30 cellular contexts compared by ENCODE assay signal in genomic region chr5:133534566-133534965, GRCh38.
"Had no signal": no experiment of that assay in that cellular context is flagged by ENCODE, and none has a peak within 500 bp of the region (broad histone marks: within the 10 kb centered on the region; RNA-seq: fewer than 3 reads in every experiment).

No MANE protein-coding gene starts in this region.

- H3K4me3 ChIP-seq: coronary artery, dorsolateral prefrontal cortex, gastrocnemius medialis, heart left ventricle had no signal

- H3K36me3 ChIP-seq: brain microvascular endothelial cell, gastrocnemius medialis, heart left ventricle had no signal

- H3K9me3 ChIP-seq: gastrocnemius medialis, heart left ventricle had no signal

- H3K36me3 Mint-ChIP-seq: activated naive CD4-positive, alpha-beta T cell treated with anti-CD3 and anti-CD28 coated beads, Interleukin-2, amount 10 ng/mL, durations not matched to agents 7 days and 5 days; activated naive CD8-positive, alpha-beta T cell; WTC11 had no signal

- H3K4me3 Mint-ChIP-seq: activated CD4-positive, alpha-beta memory T cell treated with anti-CD3 and anti-CD28 coated beads, Interleukin-2, amount 10 ng/mL, durations not matched to agents 7 days and 5 days; activated CD4-positive, alpha-beta T cell treated with anti-CD3 and anti-CD28 coated beads, Interleukin-2, amount 10 ng/mL, durations not matched to agents 7 days and 5 days; activated naive CD4-positive, alpha-beta T cell treated with anti-CD3 and anti-CD28 coated beads, Interleukin-2, amount 10 ng/mL, durations not matched to agents 7 days and 5 days; activated naive CD8-positive, alpha-beta T cell; activated T-helper 1 cell treated with anti-CD3 and anti-CD28 coated beads, Interleukin-12 subunit alpha, Interleukin-12 subunit beta, Interleukin-2, Interleukin-4 antibody, amounts not matched to agents 30 ng/mL and 10 ng/mL and 1 ng/mL, durations not matched to agents 14 hours and 24 hours and 36 hours; central memory CD8-positive, alpha-beta T cell; dendritic cell treated with granulocyte-macrophage colony-stimulating factor and Interleukin-4, amounts not matched to agents 40 ng/mL and 50 ng/mL, for 4 days; endodermal cell; WTC11 had no signal

- FAIRE-seq: astrocyte, bronchial epithelial cell had no signal

- H3K4me1 Mint-ChIP-seq: activated CD4-positive, alpha-beta memory T cell treated with anti-CD3 and anti-CD28 coated beads, Interleukin-2, amount 10 ng/mL, durations not matched to agents 7 days and 5 days; activated CD4-positive, alpha-beta T cell treated with anti-CD3 and anti-CD28 coated beads, Interleukin-2, amount 10 ng/mL, durations not matched to agents 7 days and 5 days; activated naive CD4-positive, alpha-beta T cell treated with anti-CD3 and anti-CD28 coated beads, Interleukin-2, amount 10 ng/mL, durations not matched to agents 7 days and 5 days; central memory CD8-positive, alpha-beta T cell had no signal

- H3K27ac Mint-ChIP-seq: activated CD4-positive, alpha-beta memory T cell treated with anti-CD3 and anti-CD28 coated beads, Interleukin-2, amount 10 ng/mL, durations not matched to agents 7 days and 5 days; activated CD4-positive, alpha-beta T cell treated with anti-CD3 and anti-CD28 coated beads, Interleukin-2, amount 10 ng/mL, durations not matched to agents 7 days and 5 days; activated naive CD4-positive, alpha-beta T cell treated with anti-CD3 and anti-CD28 coated beads, Interleukin-2, amount 10 ng/mL, durations not matched to agents 7 days and 5 days; activated naive CD8-positive, alpha-beta T cell; activated T-helper 1 cell treated with anti-CD3 and anti-CD28 coated beads, Interleukin-12 subunit alpha, Interleukin-12 subunit beta, Interleukin-2, Interleukin-4 antibody, amounts not matched to agents 30 ng/mL and 10 ng/mL and 1 ng/mL, durations not matched to agents 14 hours and 24 hours and 36 hours; activated T-helper 2 cell treated with anti-CD3 and anti-CD28 coated beads, Interferon-gamma antibody, Interleukin-2, Interleukin-4, amounts not matched to agents 10 μg/mL and 5 μg/mL and 100 μg/mL, durations not matched to agents 14 hours and 24 hours and 36 hours; dendritic cell treated with granulocyte-macrophage colony-stimulating factor and Interleukin-4, amounts not matched to agents 40 ng/mL and 50 ng/mL, for 4 days; endodermal cell; WTC11 had no signal

- DNase-seq: activated CD4-positive, alpha-beta memory T cell treated with anti-CD3 and anti-CD28 coated beads, Interleukin-2, amount 10 ng/mL, durations not matched to agents 7 days and 5 days; activated CD4-positive, alpha-beta T cell treated with anti-CD3 and anti-CD28 coated beads for 1 hour; activated CD4-positive, alpha-beta T cell treated with anti-CD3 and anti-CD28 coated beads for 4 hours; activated CD4-positive, alpha-beta T cell treated with anti-CD3 and anti-CD28 coated beads, Interleukin-2, amount 10 ng/mL, durations not matched to agents 7 days and 5 days; activated CD4-positive, alpha-beta T cell treated with anti-CD3 and anti-CD28 coated beads, Interleukin-2, amount 50 U/mL, for 4 hours; activated CD8-positive, alpha-beta memory T cell treated with anti-CD3 and anti-CD28 coated beads, Interleukin-2, amount 50 U/mL, for 4 hours; activated effector memory CD4-positive, alpha-beta T cell treated with anti-CD3 and anti-CD28 coated beads, Interleukin-2, amount 50 U/mL, for 16 hours; activated naive CD4-positive, alpha-beta T cell treated with anti-CD3 and anti-CD28 coated beads, Interleukin-2, amount 10 ng/mL, durations not matched to agents 7 days and 5 days; activated T-cell treated with anti-CD3 and anti-CD28 coated beads, Interleukin-2, amount 50 U/mL, for 1 hour; activated T-cell treated with anti-CD3 and anti-CD28 coated beads, Interleukin-2, amount 50 U/mL, for 48 hours; amniotic stem cell; anterior cingulate cortex; brain microvascular endothelial cell; dorsolateral prefrontal cortex; effector memory CD4-positive, alpha-beta T cell; endodermal cell; gastrocnemius medialis; glutamatergic neuron; heart left ventricle; T-helper 2 cell had no signal

- H3K9me3 Mint-ChIP-seq: activated CD4-positive, alpha-beta memory T cell treated with anti-CD3 and anti-CD28 coated beads, Interleukin-2, amount 10 ng/mL, durations not matched to agents 7 days and 5 days; activated CD4-positive, alpha-beta T cell treated with anti-CD3 and anti-CD28 coated beads, Interleukin-2, amount 10 ng/mL, durations not matched to agents 7 days and 5 days; activated naive CD4-positive, alpha-beta T cell treated with anti-CD3 and anti-CD28 coated beads, Interleukin-2, amount 10 ng/mL, durations not matched to agents 7 days and 5 days; activated T-helper 1 cell treated with anti-CD3 and anti-CD28 coated beads, Interleukin-12 subunit alpha, Interleukin-12 subunit beta, Interleukin-2, Interleukin-4 antibody, amounts not matched to agents 30 ng/mL and 10 ng/mL and 1 ng/mL, durations not matched to agents 14 hours and 24 hours and 36 hours; activated T-helper 2 cell treated with anti-CD3 and anti-CD28 coated beads, Interferon-gamma antibody, Interleukin-2, Interleukin-4, amounts not matched to agents 10 μg/mL and 5 μg/mL and 100 μg/mL, durations not matched to agents 14 hours and 24 hours and 36 hours; central memory CD8-positive, alpha-beta T cell; dendritic cell treated with granulocyte-macrophage colony-stimulating factor and Interleukin-4, amounts not matched to agents 40 ng/mL and 50 ng/mL, for 4 days; endodermal cell had no signal

- H3K27ac ChIP-seq: brain microvascular endothelial cell, coronary artery, dorsolateral prefrontal cortex, foreskin keratinocyte, gastrocnemius medialis, heart left ventricle had no signal

- H3K27me3 ChIP-seq: brain microvascular endothelial cell, gastrocnemius medialis, heart left ventricle had no signal
